ENCODE assay signal across 8 cellular contexts in genomic region chr4:112910109-112910736, GRCh38.
DNase-seq lines count a peak whose midpoint lies in the region; ATAC-seq and TF ChIP-seq lines count a peak whose summit lies in the region.

No MANE protein-coding gene starts in this region.

- CTCF ChIA-PET in PC-9 (lab: Charles Lee), result no interaction called here

- H3K4me1 ChIP-seq in right cardiac atrium (ENCODE audit: control insufficient read depth, insufficient read depth, low read length) (no peaks in the 10 kb centered on the region), PC-9 (replicated peaks; ENCODE audit: insufficient read depth) (no peaks in the 10 kb centered on the region)

- H3K27ac ChIP-seq in right cardiac atrium (ENCODE audit: low read length) (no peak overlapping the region), temporal lobe (ENCODE audit: low read depth, low read length) (peak overlapping the region; percentile 84), PC-9 (no peak overlapping the region)

- intact Hi-C loops in right cardiac atrium (cut with DNase I) (no loop called here), PC-9 (cut with micrococcal nuclease; ENCODE audit: unreplicated experiment) (no loop called here)

- H3K36me3 ChIP-seq in PC-9 (ENCODE audit: low read depth), result no peaks in the 10 kb centered on the region

- peak; percentile 60 for ATAC-seq in GM21515 (IDR thresholded peaks at IDR 0.05; ENCODE audit: unreplicated experiment)
- peak in 1 of 2 donors; percentile 68 for ATAC-seq in right cardiac atrium

- no peaks in the 10 kb centered on the region for H4K20me1 ChIP-seq in PC-9 (ENCODE audit: insufficient read depth)

- H2AFZ ChIP-seq in PC-9, result no peak overlapping the region

- H3K9me3 ChIP-seq in right cardiac atrium (ENCODE audit: control insufficient read depth, low read length) (no peaks in the 10 kb centered on the region), PC-9 (ENCODE audit: insufficient read depth, low read depth) (no peaks in the 10 kb centered on the region)

- POLR2A ChIA-PET in PC-9 (lab: Charles Lee; ENCODE audit: unreplicated experiment), result no interaction called here

- no peaks in the 10 kb centered on the region for H3K9me2 ChIP-seq in PC-9 (ENCODE audit: insufficient read depth)

- DNase-seq in OCI-M1 (lab: John Stamatoyannopoulos, UW) (peak; percentile 48), right cardiac atrium (no peak), PC-9 (no peak), NCI-H510A treated with DMSO at 0.1 percent for 48 hours (lab: John Stamatoyannopoulos, UW) (no peak)
- DNase-seq in activated CD4-positive, alpha-beta T cell treated with anti-CD3 and anti-CD28 coated beads for 48 hours, result no peak
- no peak for DNase-seq in activated T-cell treated with anti-CD3 and anti-CD28 coated beads, Interleukin-2, amount 50 U/mL, for 1 hour

- peak overlapping the region; percentile 51 for H3K4me3 ChIP-seq in right cardiac atrium (ENCODE audit: low read length)
- H3K4me3 ChIP-seq in PC-9, result no peak overlapping the region

- no peak for TF ChIP-seq CTCF in PC-9 (conservative IDR thresholded peaks at IDR 0.05)

- H3K27me3 ChIP-seq in right cardiac atrium (ENCODE audit: control insufficient read depth, insufficient read depth), result no peaks in the 10 kb centered on the region
- no peaks in the 10 kb centered on the region for H3K27me3 ChIP-seq in PC-9 (ENCODE audit: insufficient read depth, low read depth)

- no TSS peak for BruUV-seq in PC-9 (replicated peaks; lab: Mats Ljungman, UMichigan)

- H3K4me2 ChIP-seq in PC-9, result no peak overlapping the region

- no peaks in the 10 kb centered on the region for H3F3A ChIP-seq in PC-9 (ENCODE audit: insufficient read depth, low read depth)

- 10% methylated on average over 7 of the region's 7 CpGs for WGBS in right cardiac atrium

- no peaks in the 10 kb centered on the region for H3K79me2 ChIP-seq in PC-9 (ENCODE audit: low read depth)
